Comparison of ENCODE assay signal across 9 cellular contexts in genomic region chr20:45037050-45037449, GRCh38.
A peak's percentile ranks its signal among the peaks of the same experiment; 100 is the strongest.
DNase-seq lines count a peak whose midpoint lies in the region; ATAC-seq, FAIRE-seq and TF ChIP-seq lines count a peak whose summit lies in the region.
"Had no signal": no experiment of that assay in that cellular context is flagged by ENCODE, and none has a peak within 500 bp of the region (broad histone marks: within the 10 kb centered on the region; RNA-seq: fewer than 3 reads in every experiment).

No MANE protein-coding gene starts in this region.

- TF ChIP-seq EP300 in A549 (IDR thresholded peaks at IDR 0.05) = no peak

- no peak overlapping the region for H3K18ac ChIP-seq in H9 (ENCODE audit: insufficient read length, low read depth, low read length)

- no peak overlapping the region for H3K4ac ChIP-seq in H9 (ENCODE audit: low read depth, low read length)

- H3K4me1 ChIP-seq in A549 = peaks cover 47% of the 10 kb centered on the region
- H3K4me1 ChIP-seq in H9 (ENCODE audit: insufficient read depth, low read length) = no peaks in the 10 kb centered on the region; the same call in 1 of the 2 replicates
- H3K4me1 ChIP-seq in kidney (ENCODE audit: control insufficient read depth in 1 of 2, insufficient read depth in 1 of 2, low read depth in 1 of 2, low read length in 2 of 2) = no peaks in the 10 kb centered on the region

- H3K14ac ChIP-seq in H9 (ENCODE audit: insufficient read depth, low read length) = no peak overlapping the region

- no peaks in the 10 kb centered on the region for H4K20me1 ChIP-seq in H9 (ENCODE audit: control insufficient read depth, insufficient read depth, insufficient read length)

- H3K4me2 ChIP-seq in A549 = peak overlapping the region; percentile 17; the same call in 1 of the 3 replicates
- no peak overlapping the region for H3K4me2 ChIP-seq in H9 (ENCODE audit: insufficient read depth, insufficient read length, low read length)

- H2BK15ac ChIP-seq in H9 (ENCODE audit: low read depth, low read length) = no peak overlapping the region

- no peaks in the 10 kb centered on the region for H3K79me2 ChIP-seq in H9 (ENCODE audit: insufficient read depth, low read length)

- H3K4me3 ChIP-seq in A549 = no peak overlapping the region
- no peak overlapping the region for H3K4me3 ChIP-seq in kidney (ENCODE audit: low read length in 2 of 2)

- H3K9me3 Mint-ChIP-seq in H9 = peaks cover 6 to 8% of the 10 kb centered on the region in 2 experiments
- H3K9me3 Mint-ChIP-seq in activated naive CD8-positive, alpha-beta T cell treated with anti-CD3 and anti-CD28 coated beads, Interleukin-2, amount 50 U/mL, for 24 hours = no peaks in the 10 kb centered on the region

- no peak for TF ChIP-seq RAD21 in A549 (conservative IDR thresholded peaks at IDR 0.05 in 1 of 2, IDR thresholded peaks at IDR 0.05 in 1 of 2)

- intact Hi-C loops in kidney (cut with DNase I) = no loop called here

- no peak overlapping the region for H3K56ac ChIP-seq in H9 (ENCODE audit: insufficient read length, low read depth, low read length)

- H2AFZ ChIP-seq in H9 (ENCODE audit: low read length) = no peak overlapping the region

- H3K4me3 Mint-ChIP-seq in H9 = no peak overlapping the region
- H3K4me3 Mint-ChIP-seq in activated naive CD8-positive, alpha-beta T cell treated with anti-CD3 and anti-CD28 coated beads, Interleukin-2, amount 50 U/mL, for 24 hours = no peak overlapping the region

- H3K27ac Mint-ChIP-seq in H9 = peak overlapping the region in 2 of 3 experiments; percentile 41 to 79; a peak in 6 of 7 replicates
- peak overlapping the region; percentile 90 for H3K27ac Mint-ChIP-seq in activated naive CD8-positive, alpha-beta T cell treated with anti-CD3 and anti-CD28 coated beads, Interleukin-2, amount 50 U/mL, for 24 hours

- no peak overlapping the region for H2BK5ac ChIP-seq in H9 (ENCODE audit: insufficient read length, low read length)

- CTCF ChIA-PET in A549 (lab: Yijun Ruan, JAX) = interaction anchor here (1.2 to 3.9 kb wide), 3 partner anchors 59 to 734 kb away, joined by 3 to 19 read pairs (median 8); no protein-coding TSS in a partner anchor

- no peak for TF ChIP-seq CTCF in A549 (IDR thresholded peaks at IDR 0.05)
- no peak for TF ChIP-seq CTCF in H9 (conservative IDR thresholded peaks at IDR 0.05)
- no peak for TF ChIP-seq CTCF in kidney (IDR thresholded peaks at IDR 0.05; ENCODE audit: borderline replicate concordance, extremely low read depth, insufficient read depth)

- H2AK5ac ChIP-seq in H9 (ENCODE audit: insufficient read length, low read length) = no peak overlapping the region

- no peak overlapping the region for H2BK20ac ChIP-seq in H9 (ENCODE audit: low read depth, low read length, poor library complexity, severe bottlenecking)

- no peak overlapping the region for H2BK120ac ChIP-seq in H9 (ENCODE audit: low read depth, low read length, poor library complexity, severe bottlenecking)

- no peak overlapping the region for H2BK12ac ChIP-seq in H9 (ENCODE audit: insufficient read length, low read depth, low read length)

- H3K23ac ChIP-seq in H9 (ENCODE audit: insufficient read length, low read depth, low read length) = no peak overlapping the region

- peaks cover 28 to 31% of the 10 kb centered on the region in 2 experiments for H3K4me1 Mint-ChIP-seq in H9
- peaks cover 90% of the 10 kb centered on the region for H3K4me1 Mint-ChIP-seq in activated naive CD8-positive, alpha-beta T cell treated with anti-CD3 and anti-CD28 coated beads, Interleukin-2, amount 50 U/mL, for 24 hours

- no peaks in the 10 kb centered on the region for H3K27me3 ChIP-seq in H9 (ENCODE audit: insufficient read depth, low read length)

- no peaks in the 10 kb centered on the region for H3K27me3 Mint-ChIP-seq in H9 (ENCODE audit: low read depth)
- H3K27me3 Mint-ChIP-seq in activated naive CD8-positive, alpha-beta T cell treated with anti-CD3 and anti-CD28 coated beads, Interleukin-2, amount 50 U/mL, for 24 hours = no peaks in the 10 kb centered on the region

- H3T11ph ChIP-seq in H9 (ENCODE audit: low read length) = no peak overlapping the region

- H3K36me3 Mint-ChIP-seq in H9 (ENCODE audit: insufficient read depth in 1 of 3, low read depth in 3 of 3) = peaks cover 11 to 16% (median 12%) of the 10 kb centered on the region in 3 experiments
- H3K36me3 Mint-ChIP-seq in activated naive CD8-positive, alpha-beta T cell treated with anti-CD3 and anti-CD28 coated beads, Interleukin-2, amount 50 U/mL, for 24 hours (ENCODE audit: low read depth) = peaks cover 58% of the 10 kb centered on the region

- no peaks in the 10 kb centered on the region for H3K23me2 ChIP-seq in H9 (ENCODE audit: insufficient read length, low read depth, low read length, poor library complexity, severe bottlenecking)

- no peak overlapping the region for H4K91ac ChIP-seq in H9 (ENCODE audit: insufficient read length, low read depth, low read length)

- WGBS in A549 (ENCODE audit: missing lambda C conversion rate) = 89% methylated on average over 1 of the region's 1 CpG
- WGBS in H9 (ENCODE audit: extremely low coverage, insufficient read length, low lambda C conversion rate) = no CpG with 5 or more reads among the region's 1 CpG

- DNase-seq in A549 (ENCODE audit: low read depth in 1 of 2, low spot score in 1 of 2) (no peak), H9 (no peak), kidney glomerular epithelial cell (lab: John Stamatoyannopoulos, UW) (peak; percentile 14), kidney (no peak), SIG-M5 (lab: John Stamatoyannopoulos, UW) (no peak), NCI-H1436 treated with DMSO at 0.1 percent for 48 hours (lab: John Stamatoyannopoulos, UW) (no peak)
- DNase-seq in activated naive CD8-positive, alpha-beta T cell treated with anti-CD3 and anti-CD28 coated beads, Interleukin-2, amount 50 U/mL, for 24 hours = no peak
- DNase-seq in stimulated activated naive CD4-positive, alpha-beta T cell treated with Interleukin-2 at 50 U/mL for 16 hours (lab: John Stamatoyannopoulos, UW) = no peak
- DNase-seq: NCI-H187 had no signal

- no peaks in the 10 kb centered on the region for H3K79me1 ChIP-seq in H9 (ENCODE audit: insufficient read depth, low read depth, low read length, poor library complexity, severe bottlenecking)

- H3K9me3 ChIP-seq in A549 = 0 out of 3 replicates have a peak, but pooled peaks cover 3% of the 10 kb centered on the region
- no peaks in the 10 kb centered on the region for H3K9me3 ChIP-seq in H9 (ENCODE audit: control insufficient read depth, low read depth, low read length)
- H3K9me3 ChIP-seq in kidney (ENCODE audit: control insufficient read depth in 1 of 2, low read length in 2 of 2) = no peaks in the 10 kb centered on the region

- FAIRE-seq in A549 (lab: Jason Lieb, UNC) = no peak
- no peak for FAIRE-seq in kidney (lab: Jason Lieb, UNC)

- H4K8ac ChIP-seq in H9 (replicated peaks; ENCODE audit: insufficient read length, low read depth, low read length) = no peak overlapping the region

- ATAC-seq in A549 = no peak
- no peak for ATAC-seq in activated naive CD8-positive, alpha-beta T cell treated with anti-CD3 and anti-CD28 coated beads, Interleukin-2, amount 50 U/mL, for 24 hours

- H3K36me3 ChIP-seq in kidney (ENCODE audit: control insufficient read depth in 1 of 2, insufficient read depth in 2 of 2, low read length in 2 of 2) = peaks cover 0 to 2% of the 10 kb centered on the region in 2 donors

- no peak for TF ChIP-seq POLR2A in A549 (IDR thresholded peaks at IDR 0.05; ENCODE audit: low read length)

- H3K9ac ChIP-seq in H9 (ENCODE audit: extremely low read depth, insufficient read length, low read length) (no peak overlapping the region), kidney (ENCODE audit: low read length in 2 of 2) (no peak overlapping the region)

- H4K5ac ChIP-seq in H9 (ENCODE audit: insufficient read length, low read depth, low read length) = no peak overlapping the region

- POLR2A ChIA-PET in A549 (lab: Yijun Ruan, JAX) = no interaction called here

- peak overlapping the region; percentile 67 to 84; a peak in 5 of 6 replicates for H3K27ac ChIP-seq in A549
- H3K27ac ChIP-seq in H9 (ENCODE audit: insufficient read length, low read depth, low read length) = peak overlapping the region; percentile 61
- no peak overlapping the region for H3K27ac ChIP-seq in kidney (ENCODE audit: low read depth in 2 of 2, low read length in 2 of 2)

TF ChIP-seq in A549, 52 proteins besides CTCF, POLR2A, EP300 and RAD21:
- TF ChIP-seq ZFP36 (IDR thresholded peaks at IDR 0.05; ENCODE audit: borderline replicate concordance, partially characterized antibody) (no peak), RNF2 (IDR thresholded peaks at IDR 0.05; ENCODE audit: borderline replicate concordance, low read depth) (no peak), JUN (IDR thresholded peaks at IDR 0.05) (no peak), BCL3 (IDR thresholded peaks at IDR 0.05) (no peak), HEYL (CRISPR knock-in tag; IDR thresholded peaks at IDR 0.05) (no peak), CBX8 (IDR thresholded peaks at IDR 0.05) (no peak), FOSB (CRISPR knock-in tag; IDR thresholded peaks at IDR 0.05) (no peak)

Comparison
In these comparisons a context has a peak if more than half of its experiments do, and no peak if none do; other contexts are left out.
1. H3K27ac ChIP-seq: peak in A549 (2 of 2) and H9 (single experiment); none in kidney (0 of 2).